ENCODE assay signal across 2 cellular contexts in the genomic region with DNA sequence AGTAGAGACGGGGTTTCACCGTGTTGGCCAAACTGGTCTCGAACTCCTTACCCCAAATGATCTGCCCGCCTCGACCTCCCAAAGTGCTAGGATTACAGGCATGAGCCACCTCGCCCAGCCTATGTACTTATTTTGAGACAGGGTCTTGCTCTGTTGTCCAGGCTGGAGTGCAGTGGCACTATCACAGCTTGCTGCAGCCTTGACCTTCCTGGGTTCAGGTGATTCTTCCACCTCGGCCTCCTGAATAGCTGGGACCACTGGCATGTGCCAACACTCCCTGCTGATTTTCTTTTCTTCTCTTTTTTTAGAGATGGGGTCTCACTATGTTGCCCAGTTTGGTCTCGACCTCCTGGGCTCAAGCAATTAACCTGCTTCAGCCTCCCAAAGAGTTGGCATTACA.
TF ChIP-seq lines count a peak whose summit lies in the region.

No MANE protein-coding gene starts in this region.

TF ChIP-seq in HEK293, 187 proteins besides CTCF, POLR2A, EP300 and RAD21:
- peak; percentile 96 for TF ChIP-seq ZNF121 (tag by site-specific recombination; IDR thresholded peaks at IDR 0.05)
- TF ChIP-seq ZNF747 (tag by site-specific recombination; IDR thresholded peaks at IDR 0.05): no peak

TF ChIP-seq in K562, 482 proteins besides CTCF, POLR2A, EP300 and RAD21:
- no peak for TF ChIP-seq SIX5 (IDR thresholded peaks at IDR 0.05; ENCODE audit: borderline replicate concordance in 1 of 2, insufficient read depth in 1 of 2, low read depth in 1 of 2, low read length in 2 of 2)
- peak; percentile 96 for TF ChIP-seq ZNF121 (CRISPR knock-in tag; conservative IDR thresholded peaks at IDR 0.05)
- no peak for TF ChIP-seq TCFL5 (CRISPR knock-in tag; conservative IDR thresholded peaks at IDR 0.05)
- no peak for TF ChIP-seq SMAD3 (CRISPR knock-in tag; conservative IDR thresholded peaks at IDR 0.05)
